9 cellular contexts compared by ENCODE assay signal in genomic region chr16:66936462-66936861, GRCh38. TPM values are rescaled to one million over a fixed set of nuclear protein-coding genes. Genes with fewer than 3 reads are reported as not detected.
DNase-seq lines count a peak whose midpoint lies in the region; ATAC-seq and TF ChIP-seq lines count a peak whose summit lies in the region.
"Had no signal": no experiment of that assay in that cellular context is flagged by ENCODE, and none has a peak within 500 bp of the region (broad histone marks: within the 10 kb centered on the region; RNA-seq: fewer than 3 reads in every experiment).

No MANE protein-coding gene starts in this region.

- no peaks in the 10 kb centered on the region for H3K27me3 ChIP-seq in fibroblast of lung (ENCODE audit: control insufficient read depth, insufficient read depth, low read length)

- H3K4me3 Mint-ChIP-seq in activated CD4-positive, alpha-beta T cell treated with anti-CD3 and anti-CD28 coated beads, Interleukin-2, amount 10 ng/mL, durations not matched to agents 7 days and 5 days, result peak overlapping the region; percentile 99
- peak overlapping the region; percentile 2 for H3K4me3 Mint-ChIP-seq in stimulated activated memory B cell treated with anti-CD40 and anti-IgM and Interleukin-4, amounts not matched to agents 10 μg/mL and 1 μg/mL and 100 μg/mL, for 72 hours

- H2AFZ ChIP-seq in fibroblast of lung (ENCODE audit: low read length), result no peak overlapping the region

- peaks cover 54% of the 10 kb centered on the region for H3K4me1 Mint-ChIP-seq in activated CD4-positive, alpha-beta T cell treated with anti-CD3 and anti-CD28 coated beads, Interleukin-2, amount 10 ng/mL, durations not matched to agents 7 days and 5 days
- H3K4me1 Mint-ChIP-seq in stimulated activated memory B cell treated with anti-CD40 and anti-IgM and Interleukin-4, amounts not matched to agents 10 μg/mL and 1 μg/mL and 100 μg/mL, for 72 hours, result peaks cover 59% of the 10 kb centered on the region

- POLR2A ChIA-PET in activated CD4-positive, alpha-beta T cell treated with anti-CD3 and anti-CD28 coated beads, Interleukin-2, amount 10 ng/mL, durations not matched to agents 7 days and 5 days (lab: Charles Lee), result no interaction called here

- H3K4me3 ChIP-seq in fibroblast of lung (replicated peaks in 1 of 4; ENCODE audit: control extremely low read depth in 1 of 4, insufficient read depth in 1 of 4, low read depth in 3 of 4, low read length in 4 of 4), result peak overlapping the region in 2 of 4 experiments; percentile 92 to 95

- H3K79me2 ChIP-seq in fibroblast of lung (ENCODE audit: control insufficient read depth, insufficient read depth, low read length), result peaks cover 33% of the 10 kb centered on the region

- no peaks in the 10 kb centered on the region for H3K9me3 Mint-ChIP-seq in activated CD4-positive, alpha-beta T cell treated with anti-CD3 and anti-CD28 coated beads, Interleukin-2, amount 10 ng/mL, durations not matched to agents 7 days and 5 days
- H3K9me3 Mint-ChIP-seq in stimulated activated memory B cell treated with anti-CD40 and anti-IgM and Interleukin-4, amounts not matched to agents 10 μg/mL and 1 μg/mL and 100 μg/mL, for 72 hours, result no peaks in the 10 kb centered on the region

- H3K27me3 Mint-ChIP-seq in activated CD4-positive, alpha-beta T cell treated with anti-CD3 and anti-CD28 coated beads, Interleukin-2, amount 10 ng/mL, durations not matched to agents 7 days and 5 days, result no peaks in the 10 kb centered on the region
- H3K27me3 Mint-ChIP-seq in stimulated activated memory B cell treated with anti-CD40 and anti-IgM and Interleukin-4, amounts not matched to agents 10 μg/mL and 1 μg/mL and 100 μg/mL, for 72 hours, result no peaks in the 10 kb centered on the region

- CTCF ChIA-PET in activated CD4-positive, alpha-beta T cell treated with anti-CD3 and anti-CD28 coated beads, Interleukin-2, amount 10 ng/mL, durations not matched to agents 7 days and 5 days (lab: Charles Lee), result interaction anchor here (0.8 kb wide), 1 partner anchor 198 kb away, joined by 3 read pairs; no protein-coding TSS in a partner anchor

- H3K9ac ChIP-seq in fibroblast of lung (ENCODE audit: insufficient read depth, low read length), result no peak overlapping the region

- peaks cover 6% of the 10 kb centered on the region for H3K4me1 ChIP-seq in fibroblast of lung (ENCODE audit: control insufficient read depth, extremely low read depth, insufficient read depth, low read length)

- H3K36me3 Mint-ChIP-seq in activated CD4-positive, alpha-beta T cell treated with anti-CD3 and anti-CD28 coated beads, Interleukin-2, amount 10 ng/mL, durations not matched to agents 7 days and 5 days (ENCODE audit: low read depth), result peaks cover 24% of the 10 kb centered on the region
- H3K36me3 Mint-ChIP-seq in stimulated activated memory B cell treated with anti-CD40 and anti-IgM and Interleukin-4, amounts not matched to agents 10 μg/mL and 1 μg/mL and 100 μg/mL, for 72 hours, result peaks cover 26% of the 10 kb centered on the region

- DNase-seq in activated CD4-positive, alpha-beta T cell treated with anti-CD3 and anti-CD28 coated beads, Interleukin-2, amount 10 ng/mL, durations not matched to agents 7 days and 5 days, result no peak
- no peak for DNase-seq in activated CD4-positive, alpha-beta T cell treated with anti-CD3 and anti-CD28 coated beads for 4 hours
- DNase-seq in fibroblast of lung (ENCODE audit: low read depth in 2 of 2) (no peak), hepatic stellate cell (ENCODE audit: low spot score) (no peak), T-helper 9 cell (no peak)
- DNase-seq: mesendoderm, NCI-H1694 had no signal

- no peak for TF ChIP-seq CTCF in fibroblast of lung (conservative IDR thresholded peaks at IDR 0.05 in 1 of 2, IDR thresholded peaks at IDR 0.05 in 1 of 2; ENCODE audit: low read depth in 1 of 2, low read length in 2 of 2)

- no peaks in the 10 kb centered on the region for H3K9me3 ChIP-seq in fibroblast of lung (ENCODE audit: control insufficient read depth, insufficient read depth, low read depth, low read length)

- no peak overlapping the region for H3K27ac ChIP-seq in fibroblast of lung (ENCODE audit: insufficient read depth, low read length)

- H3K4me2 ChIP-seq in fibroblast of lung (ENCODE audit: extremely low read depth, insufficient read depth, low read length), result peak overlapping the region; percentile 94

- H4K20me1 ChIP-seq in fibroblast of lung (ENCODE audit: control insufficient read depth, extremely low read depth, insufficient read depth, low read length), result no peaks in the 10 kb centered on the region

- peaks cover 9% of the 10 kb centered on the region for H3K36me3 ChIP-seq in fibroblast of lung (ENCODE audit: control insufficient read depth, insufficient read depth, low read length)

- H3K27ac Mint-ChIP-seq in activated CD4-positive, alpha-beta T cell treated with anti-CD3 and anti-CD28 coated beads, Interleukin-2, amount 10 ng/mL, durations not matched to agents 7 days and 5 days, result peak overlapping the region; percentile 64
- H3K27ac Mint-ChIP-seq in stimulated activated memory B cell treated with anti-CD40 and anti-IgM and Interleukin-4, amounts not matched to agents 10 μg/mL and 1 μg/mL and 100 μg/mL, for 72 hours, result peak overlapping the region; percentile 99

- ATAC-seq in stimulated activated memory B cell treated with anti-CD40 and anti-IgM and Interleukin-4, amounts not matched to agents 10 μg/mL and 1 μg/mL and 100 μg/mL, for 72 hours, result no peak

RNA-seq across cellular contexts. Expression of gene CES2, which starts 1.1 kb away (rescaled TPM):
- 10 to 100 TPM; 31.5 to 34.9 TPM for total RNA-seq in activated CD4-positive, alpha-beta T cell treated with anti-CD3 and anti-CD28 coated beads, Interleukin-2, amount 10 ng/mL, durations not matched to agents 7 days and 5 days
- 38.0 and 47.6 TPM in 2 replicates for total RNA-seq in fibroblast of lung
- polyA plus RNA-seq in fibroblast of lung, result 22.9 and 26.9 TPM in 2 replicates
- 24.6 and 28.6 TPM in 2 replicates for polyA plus RNA-seq in fibroblast of lung (2012)
- 34.6 and 51.2 TPM in 2 replicates for polyA minus RNA-seq in fibroblast of lung (ENCODE audit: low replicate concordance)

RNA-seq across cellular contexts. Expression of gene CIAO2B, which starts 2.3 kb away (rescaled TPM):
- 100 to 1,000 TPM in 1 of 2 experiments, 10 to 100 TPM in 1; 95.2 to 112 TPM for total RNA-seq in activated CD4-positive, alpha-beta T cell treated with anti-CD3 and anti-CD28 coated beads, Interleukin-2, amount 10 ng/mL, durations not matched to agents 7 days and 5 days
- 188 and 217 TPM in 2 replicates for total RNA-seq in fibroblast of lung
- 115 and 138 TPM in 2 replicates for polyA plus RNA-seq in fibroblast of lung
- polyA plus RNA-seq in fibroblast of lung (2012), result 176 and 223 TPM in 2 replicates
- polyA minus RNA-seq in fibroblast of lung (ENCODE audit: low replicate concordance), result 179 and 191 TPM in 2 replicates

RNA-seq across cellular contexts. Expression of gene RRAD, which starts 11.1 kb away (rescaled TPM):
- total RNA-seq in activated CD4-positive, alpha-beta T cell treated with anti-CD3 and anti-CD28 coated beads, Interleukin-2, amount 10 ng/mL, durations not matched to agents 7 days and 5 days, result under 1 TPM; 0.20 to 0.23 TPM
- 41.1 and 83.7 TPM in 2 replicates for total RNA-seq in fibroblast of lung
- polyA plus RNA-seq in fibroblast of lung, result 7.8 and 11.6 TPM in 2 replicates
- 16.7 and 19.7 TPM in 2 replicates for polyA plus RNA-seq in fibroblast of lung (2012)
- polyA minus RNA-seq in fibroblast of lung (ENCODE audit: low replicate concordance), result 3.4 and 4.5 TPM in 2 replicates

RNA-seq across cellular contexts. Expression of gene CDH16, which starts 17.8 kb away (rescaled TPM):
- not detected for total RNA-seq in activated CD4-positive, alpha-beta T cell treated with anti-CD3 and anti-CD28 coated beads, Interleukin-2, amount 10 ng/mL, durations not matched to agents 7 days and 5 days
- total RNA-seq in fibroblast of lung, result not detected in 2 replicates
- polyA plus RNA-seq in fibroblast of lung, result not detected in 2 replicates
- polyA plus RNA-seq in fibroblast of lung (2012), result not detected in 2 replicates
- not detected in 2 replicates for polyA minus RNA-seq in fibroblast of lung (ENCODE audit: low replicate concordance)
- total RNA-seq: T-helper 1 cell treated with Interleukin-12 subunit alpha and Interleukin-12 subunit beta and Interleukin-4 antibody, amounts not matched to agents 30 ng/mL and 1 ng/mL, for 36 hours had no signal

RNA-seq across cellular contexts. Expression of gene CES3, which starts 24.6 kb away (rescaled TPM):
- total RNA-seq in activated CD4-positive, alpha-beta T cell treated with anti-CD3 and anti-CD28 coated beads, Interleukin-2, amount 10 ng/mL, durations not matched to agents 7 days and 5 days, result 1 to 10 TPM; 5.9 to 6.4 TPM
- 0.77 and 1.3 TPM in 2 replicates for total RNA-seq in fibroblast of lung
- 0.01 and 0.07 TPM in 2 replicates for polyA plus RNA-seq in fibroblast of lung
- not detected in 2 replicates for polyA plus RNA-seq in fibroblast of lung (2012)
- not detected in 2 replicates for polyA minus RNA-seq in fibroblast of lung (ENCODE audit: low replicate concordance)

Comparison
In these comparisons a context has a peak if more than half of its experiments do, and no peak if none do; other contexts are left out.
1. RNA of gene RRAD, which starts 11.1 kb away (total RNA-seq): 41.1 to 83.7 TPM in fibroblast of lung; 0.20 to 0.23 TPM in activated CD4-positive, alpha-beta T cell treated with anti-CD3 and anti-CD28 coated beads, Interleukin-2, amount 10 ng/mL, durations not matched to agents 7 days and 5 days; every median in the first group is over 10 times any median in the second.